ENCODE assay signal across 15 cellular contexts in genomic region chr18:65610939-65611338, GRCh38.
"Had no signal": no experiment of that assay in that cellular context is flagged by ENCODE, and none has a peak within 500 bp of the region (broad histone marks: within the 10 kb centered on the region; RNA-seq: fewer than 3 reads in every experiment).

No MANE protein-coding gene starts in this region.

- H3K36me3 Mint-ChIP-seq: naive B cell; stimulated activated memory B cell treated with anti-CD40 and anti-IgM and Interleukin-4, amounts not matched to agents 10 μg/mL and 1 μg/mL and 100 μg/mL, for 72 hours had no signal

- H3K4me3 ChIP-seq: adrenal gland, cardiac muscle cell, gastrocnemius medialis, lung, thyroid gland had no signal

- H3K9me3 Mint-ChIP-seq: activated T-cell treated with anti-CD3 and anti-CD28 coated beads, Interleukin-2, amount 50 U/mL, for 24 hours had no signal

- H3K4me1 ChIP-seq: adrenal gland, gastrocnemius medialis, thyroid gland had no signal

- H3K9me3 ChIP-seq: adrenal gland, gastrocnemius medialis, neutrophil, thyroid gland had no signal

- H3K27me3 ChIP-seq: adrenal gland, cardiac muscle cell, gastrocnemius medialis, neutrophil, thyroid gland had no signal

- ATAC-seq: gastrocnemius medialis; left colon; stimulated activated memory B cell treated with anti-CD40 and anti-IgM and Interleukin-4, amounts not matched to agents 10 μg/mL and 1 μg/mL and 100 μg/mL, for 72 hours had no signal

- H3K4me3 Mint-ChIP-seq: activated T-cell treated with anti-CD3 and anti-CD28 coated beads, Interleukin-2, amount 50 U/mL, for 24 hours; stimulated activated memory B cell treated with anti-CD40 and anti-IgM and Interleukin-4, amounts not matched to agents 10 μg/mL and 1 μg/mL and 100 μg/mL, for 72 hours had no signal

- H3K36me3 ChIP-seq: adrenal gland, cardiac muscle cell, gastrocnemius medialis, neutrophil, thyroid gland had no signal

- H3K27ac ChIP-seq: adrenal gland, cardiac muscle cell, gastrocnemius medialis, neutrophil, thyroid gland had no signal

- H3K27ac Mint-ChIP-seq: activated T-cell treated with anti-CD3 and anti-CD28 coated beads, Interleukin-2, amount 50 U/mL, for 24 hours; naive B cell; stimulated activated memory B cell treated with anti-CD40 and anti-IgM and Interleukin-4, amounts not matched to agents 10 μg/mL and 1 μg/mL and 100 μg/mL, for 72 hours had no signal

- H3K27me3 Mint-ChIP-seq: activated T-cell treated with anti-CD3 and anti-CD28 coated beads, Interleukin-2, amount 50 U/mL, for 24 hours; naive B cell; stimulated activated memory B cell treated with anti-CD40 and anti-IgM and Interleukin-4, amounts not matched to agents 10 μg/mL and 1 μg/mL and 100 μg/mL, for 72 hours had no signal

- DNase-seq: activated CD4-positive, alpha-beta T cell treated with anti-CD3 and anti-CD28 coated beads, Interleukin-2, amount 50 U/mL, for 48 hours; activated naive CD4-positive, alpha-beta T cell treated with anti-CD3 and anti-CD28 coated beads, Interleukin-2, amount 50 U/mL, for 16 hours; activated T-cell treated with anti-CD3 and anti-CD28 coated beads, Interleukin-2, amount 50 U/mL, for 24 hours; adrenal gland; erythroblast; gastrocnemius medialis; left colon; naive B cell; posterior cingulate gyrus; retina; thyroid gland had no signal

- H3K4me1 Mint-ChIP-seq: naive B cell; stimulated activated memory B cell treated with anti-CD40 and anti-IgM and Interleukin-4, amounts not matched to agents 10 μg/mL and 1 μg/mL and 100 μg/mL, for 72 hours had no signal
